In genomic region chr19:11094520-11094894, GRCh38 we compare ENCODE assay signal across 8 cellular contexts. TPM values are rescaled to one million over a fixed set of nuclear protein-coding genes. Genes with fewer than 3 reads are reported as not detected.
A peak's percentile ranks its signal among the peaks of the same experiment; 100 is the strongest.
DNase-seq lines count a peak whose midpoint lies in the region; ATAC-seq, FAIRE-seq and TF ChIP-seq lines count a peak whose summit lies in the region.

No MANE protein-coding gene starts in this region.

- peaks cover 86% of the 10 kb centered on the region for H3K79me2 ChIP-seq in astrocyte (ENCODE audit: insufficient read depth, low read length)

- H4K20me1 ChIP-seq in astrocyte (ENCODE audit: insufficient read depth, low read length), result peaks cover 79% of the 10 kb centered on the region

- no peak for FAIRE-seq in astrocyte (lab: Jason Lieb, UNC)

- peaks cover 2% of the 10 kb centered on the region for H3K9me3 Mint-ChIP-seq in activated T-cell treated with anti-CD3 and anti-CD28 coated beads, Interleukin-2, amount 50 U/mL, for 24 hours
- no peaks in the 10 kb centered on the region for H3K9me3 Mint-ChIP-seq in astrocyte (ENCODE audit: unreplicated experiment)

- H3K4me1 ChIP-seq in astrocyte (ENCODE audit: insufficient read depth, low read length) (peaks cover 44% of the 10 kb centered on the region), lower lobe of right lung (peaks cover 73% of the 10 kb centered on the region), tibial artery (peaks cover 0 to 72% (median 45%) of the 10 kb centered on the region in 4 donors)

- H3K9me3 ChIP-seq in astrocyte (ENCODE audit: insufficient read depth, low read depth, low read length), result no peaks in the 10 kb centered on the region
- H3K9me3 ChIP-seq in lower lobe of right lung, result no peaks in the 10 kb centered on the region
- H3K9me3 ChIP-seq in tibial artery, result no peaks in the 10 kb centered on the region

- H3K4me2 ChIP-seq in astrocyte (ENCODE audit: low read length), result peak overlapping the region; percentile 78

- peak overlapping the region; percentile 60 for H3K9ac ChIP-seq in astrocyte (ENCODE audit: low read length)

- TF ChIP-seq CTCF in astrocyte (IDR thresholded peaks at IDR 0.05; ENCODE audit: insufficient read depth, low read depth, low read length) (no peak), lower lobe of right lung (IDR thresholded peaks at IDR 0.05) (no peak), tibial artery (IDR thresholded peaks at IDR 0.05) (no peak)

- peak overlapping the region; percentile 25 for H3K4me3 ChIP-seq in astrocyte (ENCODE audit: insufficient read depth, low read depth, low read length)
- peak overlapping the region; percentile 2 for H3K4me3 ChIP-seq in lower lobe of right lung
- H3K4me3 ChIP-seq in tibial artery, result no peak overlapping the region

- no peak overlapping the region for H2AFZ ChIP-seq in astrocyte (ENCODE audit: low read depth, low read length)

- H3K27ac ChIP-seq in astrocyte (ENCODE audit: low read depth, low read length) (peak overlapping the region; percentile 86), lower lobe of right lung (peak overlapping the region; percentile 98), tibial artery (peak overlapping the region; percentile 95 to 99)

- H3K4me1 Mint-ChIP-seq in activated T-cell treated with anti-CD3 and anti-CD28 coated beads, Interleukin-2, amount 50 U/mL, for 24 hours (ENCODE audit: low read depth), result peaks cover 65% of the 10 kb centered on the region
- peaks cover 23% of the 10 kb centered on the region for H3K4me1 Mint-ChIP-seq in astrocyte (ENCODE audit: low read depth, unreplicated experiment)

- H3K36me3 Mint-ChIP-seq in activated T-cell treated with anti-CD3 and anti-CD28 coated beads, Interleukin-2, amount 50 U/mL, for 24 hours (ENCODE audit: low read depth), result peaks cover 89% of the 10 kb centered on the region
- peaks cover 16% of the 10 kb centered on the region for H3K36me3 Mint-ChIP-seq in astrocyte (ENCODE audit: low read depth, unreplicated experiment)

- H3K4me3 Mint-ChIP-seq in activated T-cell treated with anti-CD3 and anti-CD28 coated beads, Interleukin-2, amount 50 U/mL, for 24 hours, result peak overlapping the region; percentile 56
- H3K4me3 Mint-ChIP-seq in astrocyte (ENCODE audit: unreplicated experiment), result no peak overlapping the region

- H3K27me3 Mint-ChIP-seq in activated T-cell treated with anti-CD3 and anti-CD28 coated beads, Interleukin-2, amount 50 U/mL, for 24 hours, result no peaks in the 10 kb centered on the region
- H3K27me3 Mint-ChIP-seq in astrocyte (ENCODE audit: low read depth, unreplicated experiment), result no peaks in the 10 kb centered on the region

- DNase-seq in activated T-cell treated with anti-CD3 and anti-CD28 coated beads, Interleukin-2, amount 50 U/mL, for 24 hours, result no peak
- DNase-seq in activated T-cell treated with anti-CD3 and anti-CD28 coated beads, Interleukin-2, amount 50 U/mL, for 1 hour, result no peak
- DNase-seq in astrocyte (ENCODE audit: low read depth) (no peak), lower lobe of right lung (no peak), tibial artery (no peak), kidney tubule cell (ENCODE audit: low spot score) (no peak)

- H3K27me3 ChIP-seq in astrocyte (ENCODE audit: insufficient read depth, low read length), result no peaks in the 10 kb centered on the region
- H3K27me3 ChIP-seq in lower lobe of right lung (ENCODE audit: low read depth), result no peaks in the 10 kb centered on the region
- no peaks in the 10 kb centered on the region for H3K27me3 ChIP-seq in tibial artery

- H3K27ac Mint-ChIP-seq in activated T-cell treated with anti-CD3 and anti-CD28 coated beads, Interleukin-2, amount 50 U/mL, for 24 hours, result peak overlapping the region; percentile 98
- H3K27ac Mint-ChIP-seq in astrocyte (ENCODE audit: unreplicated experiment), result peak overlapping the region; percentile 35

- ATAC-seq in lower lobe of right lung (no peak), GM21825 (IDR thresholded peaks at IDR 0.05; ENCODE audit: unreplicated experiment) (no peak), GM21515 (IDR thresholded peaks at IDR 0.05; ENCODE audit: unreplicated experiment) (no peak)

- intact Hi-C loops in lower lobe of right lung (cut with DNase I) (no loop called here), tibial artery (cut with DNase I; ENCODE audit: low total_unique reads) (no loop called here)

- peaks cover 12% of the 10 kb centered on the region for H3K36me3 ChIP-seq in astrocyte (ENCODE audit: insufficient read depth, low read length)
- peaks cover 8% of the 10 kb centered on the region for H3K36me3 ChIP-seq in lower lobe of right lung
- H3K36me3 ChIP-seq in tibial artery, result no peaks in the 10 kb centered on the region

RNA-seq across cellular contexts. Expression of gene LDLR, which starts 5.2 kb away (rescaled TPM):
- total RNA-seq in astrocyte, result 120 and 153 TPM in 2 replicates
- 147 TPM for total RNA-seq in lower lobe of right lung

Comparison
In these comparisons a context has a peak if more than half of its experiments do, and no peak if none do; other contexts are left out.
1. H3K4me3 ChIP-seq: peak in astrocyte (single experiment) and lower lobe of right lung (single experiment); none in tibial artery (0 of 2).
2. Peak in every context shown above with its lines, with median percentiles within 50 percentile points of each other: H3K27ac ChIP-seq.